Comparison of ENCODE assay signal across 36 cellular contexts in the genomic region with DNA sequence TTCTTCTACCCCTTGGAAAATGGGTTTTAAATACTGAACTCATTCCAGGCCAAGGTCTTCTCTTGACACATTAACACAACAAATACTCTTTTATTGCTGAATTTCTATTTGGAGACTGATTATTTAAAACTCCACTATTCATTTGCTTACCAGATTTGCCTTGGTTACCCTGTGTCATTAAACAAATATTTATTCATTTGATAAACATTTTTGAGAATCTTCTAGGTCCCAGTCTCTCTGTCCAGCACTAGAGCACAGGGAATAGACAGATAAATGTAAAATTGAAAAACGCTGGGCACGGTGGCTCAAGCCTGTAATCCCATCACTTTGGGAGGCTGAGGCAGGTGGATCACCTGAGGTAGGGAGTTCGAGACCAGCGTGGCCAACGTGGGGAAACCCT. TPM values are rescaled to one million over a fixed set of nuclear protein-coding genes. Genes with fewer than 3 reads are reported as not detected.
"Had no signal": no experiment of that assay in that cellular context is flagged by ENCODE, and none has a peak within 500 bp of the region (broad histone marks: within the 10 kb centered on the region; RNA-seq: fewer than 3 reads in every experiment).

No MANE protein-coding gene starts in this region.

- H3K9me3 Mint-ChIP-seq: activated CD4-positive, alpha-beta memory T cell treated with anti-CD3 and anti-CD28 coated beads for 36 hours; activated CD4-positive, alpha-beta T cell treated with anti-CD3 and anti-CD28 coated beads, Interleukin-2, amount 10 ng/mL, durations not matched to agents 24 days and 14 days; activated naive CD4-positive, alpha-beta T cell treated with anti-CD3 and anti-CD28 coated beads, Interleukin-2, amount 10 ng/mL, durations not matched to agents 7 days and 5 days; activated naive CD4-positive, alpha-beta T cell treated with anti-CD3 and anti-CD28 coated beads, Interleukin-2, amount 50 U/mL, for 72 hours; activated naive CD8-positive, alpha-beta T cell treated with anti-CD3 and anti-CD28 coated beads, Interleukin-2, amount 10 ng/mL, durations not matched to agents 7 days and 5 days; activated T-helper 1 cell treated with anti-CD3 and anti-CD28 coated beads, Interleukin-12 subunit alpha, Interleukin-12 subunit beta, Interleukin-2, Interleukin-4 antibody, amounts not matched to agents 30 ng/mL and 10 ng/mL and 1 ng/mL, durations not matched to agents 14 hours and 24 hours and 36 hours; brain; endodermal cell; T-helper 1 cell treated with Interleukin-12 subunit alpha and Interleukin-12 subunit beta and Interleukin-4 antibody, amounts not matched to agents 30 μg/mL and 1 μg/mL, for 36 hours; T-helper 2 cell treated with Interferon-gamma antibody and Interleukin-4, amounts not matched to agents 5 μg/mL and 100 μg/mL, for 36 hours had no signal

- H3K9me3 ChIP-seq: ascending aorta, breast epithelium, colonic mucosa, esophagus muscularis mucosa, gastrocnemius medialis, heart left ventricle had no signal

- H3K36me3 Mint-ChIP-seq: activated CD4-positive, alpha-beta memory T cell treated with anti-CD3 and anti-CD28 coated beads for 36 hours; activated CD8-positive, alpha-beta memory T cell treated with anti-CD3 and anti-CD28 coated beads, Interleukin-2, amount 10 ng/mL, durations not matched to agents 7 days and 5 days; activated naive CD4-positive, alpha-beta T cell treated with anti-CD3 and anti-CD28 coated beads, Interleukin-2, amount 10 ng/mL, durations not matched to agents 7 days and 5 days; activated naive CD4-positive, alpha-beta T cell treated with anti-CD3 and anti-CD28 coated beads, Interleukin-2, amount 50 U/mL, for 72 hours; activated naive CD8-positive, alpha-beta T cell treated with anti-CD3 and anti-CD28 coated beads, Interleukin-2, amount 10 ng/mL, durations not matched to agents 7 days and 5 days; brain had no signal

- H3K27me3 ChIP-seq: ascending aorta, breast epithelium, cardiac muscle cell, colonic mucosa, dorsolateral prefrontal cortex, esophagus muscularis mucosa, foreskin keratinocyte, gastrocnemius medialis, heart left ventricle had no signal

- H3K27ac Mint-ChIP-seq: activated CD4-positive, alpha-beta memory T cell treated with anti-CD3 and anti-CD28 coated beads for 36 hours; activated CD4-positive, alpha-beta T cell treated with anti-CD3 and anti-CD28 coated beads for 36 hours; activated CD4-positive, alpha-beta T cell treated with anti-CD3 and anti-CD28 coated beads, Interleukin-2, amount 10 ng/mL, durations not matched to agents 24 days and 14 days; activated CD8-positive, alpha-beta memory T cell treated with anti-CD3 and anti-CD28 coated beads, Interleukin-2, amount 10 ng/mL, durations not matched to agents 7 days and 5 days; activated CD8-positive, alpha-beta T cell treated with anti-CD3 and anti-CD28 coated beads, Interleukin-2, amount 10 ng/mL, durations not matched to agents 7 days and 5 days; activated naive CD4-positive, alpha-beta T cell treated with anti-CD3 and anti-CD28 coated beads, Interleukin-2, amount 10 ng/mL, durations not matched to agents 7 days and 5 days; activated naive CD8-positive, alpha-beta T cell treated with anti-CD3 and anti-CD28 coated beads, Interleukin-2, amount 10 ng/mL, durations not matched to agents 7 days and 5 days; activated T-helper 1 cell treated with anti-CD3 and anti-CD28 coated beads, Interleukin-12 subunit alpha, Interleukin-12 subunit beta, Interleukin-2, Interleukin-4 antibody, amounts not matched to agents 30 ng/mL and 10 ng/mL and 1 ng/mL, durations not matched to agents 14 hours and 24 hours and 36 hours; brain; endodermal cell; T-helper 1 cell treated with Interleukin-12 subunit alpha and Interleukin-12 subunit beta and Interleukin-4 antibody, amounts not matched to agents 30 μg/mL and 1 μg/mL, for 36 hours; T-helper 2 cell treated with Interferon-gamma antibody and Interleukin-4, amounts not matched to agents 5 μg/mL and 100 μg/mL, for 36 hours had no signal

- H3K36me3 ChIP-seq: ascending aorta, breast epithelium, cardiac muscle cell, colonic mucosa, esophagus muscularis mucosa, gastrocnemius medialis, heart left ventricle had no signal

- DNase-seq: activated CD4-positive, alpha-beta memory T cell treated with anti-CD3 and anti-CD28 coated beads for 36 hours; activated CD4-positive, alpha-beta T cell treated with anti-CD3 and anti-CD28 coated beads for 36 hours; activated CD4-positive, alpha-beta T cell treated with anti-CD3 and anti-CD28 coated beads, Interleukin-2, amount 10 ng/mL, durations not matched to agents 24 days and 14 days; activated CD4-positive, CD25-positive, alpha-beta regulatory T cell; activated CD4-positive, CD25-positive, alpha-beta regulatory T cell treated with anti-CD3 and anti-CD28 coated beads, Interleukin-2, amount 50 U/mL, for 72 hours; activated CD8-positive, alpha-beta memory T cell treated with anti-CD3 and anti-CD28 coated beads, Interleukin-2, amount 10 ng/mL, durations not matched to agents 7 days and 5 days; activated CD8-positive, alpha-beta memory T cell treated with anti-CD3 and anti-CD28 coated beads, Interleukin-2, amount 50 U/mL, for 4 hours; activated CD8-positive, alpha-beta T cell treated with anti-CD3 and anti-CD28 coated beads, Interleukin-2, amount 10 ng/mL, durations not matched to agents 7 days and 5 days; activated gamma-delta T cell; activated naive CD4-positive, alpha-beta T cell; activated naive CD4-positive, alpha-beta T cell treated with anti-CD3 and anti-CD28 coated beads, Interleukin-2, amount 10 ng/mL, durations not matched to agents 7 days and 5 days; activated naive CD8-positive, alpha-beta T cell treated with anti-CD3 and anti-CD28 coated beads, Interleukin-2, amount 10 ng/mL, durations not matched to agents 7 days and 5 days; activated T-cell treated with anti-CD3 and anti-CD28 coated beads, Interleukin-2, amount 50 U/mL, for 1 hour; activated T-cell treated with anti-CD3 and anti-CD28 coated beads, Interleukin-2, amount 50 U/mL, for 48 hours; central memory CD4-positive, alpha-beta T cell; cerebellar nuclear complex; colonic mucosa; dorsolateral prefrontal cortex; effector memory CD4-positive, alpha-beta T cell; endodermal cell; erythroblast; foreskin keratinocyte; gastrocnemius medialis; glutamatergic neuron; heart left ventricle; T1000 had no signal

- H3K4me1 Mint-ChIP-seq: activated CD4-positive, alpha-beta T cell treated with anti-CD3 and anti-CD28 coated beads for 36 hours; activated CD4-positive, alpha-beta T cell treated with anti-CD3 and anti-CD28 coated beads, Interleukin-2, amount 10 ng/mL, durations not matched to agents 24 days and 14 days; activated CD8-positive, alpha-beta memory T cell treated with anti-CD3 and anti-CD28 coated beads, Interleukin-2, amount 10 ng/mL, durations not matched to agents 7 days and 5 days; activated naive CD4-positive, alpha-beta T cell treated with anti-CD3 and anti-CD28 coated beads, Interleukin-2, amount 10 ng/mL, durations not matched to agents 7 days and 5 days; activated naive CD8-positive, alpha-beta T cell treated with anti-CD3 and anti-CD28 coated beads, Interleukin-2, amount 10 ng/mL, durations not matched to agents 7 days and 5 days had no signal

- H3K4me1 ChIP-seq: ascending aorta, breast epithelium, foreskin keratinocyte, heart left ventricle had no signal

- H3K4me3 Mint-ChIP-seq: activated CD4-positive, alpha-beta memory T cell treated with anti-CD3 and anti-CD28 coated beads for 36 hours; activated CD4-positive, alpha-beta T cell treated with anti-CD3 and anti-CD28 coated beads for 36 hours; activated CD4-positive, alpha-beta T cell treated with anti-CD3 and anti-CD28 coated beads, Interleukin-2, amount 10 ng/mL, durations not matched to agents 24 days and 14 days; activated CD8-positive, alpha-beta memory T cell treated with anti-CD3 and anti-CD28 coated beads, Interleukin-2, amount 10 ng/mL, durations not matched to agents 7 days and 5 days; activated CD8-positive, alpha-beta T cell treated with anti-CD3 and anti-CD28 coated beads, Interleukin-2, amount 10 ng/mL, durations not matched to agents 7 days and 5 days; activated naive CD4-positive, alpha-beta T cell treated with anti-CD3 and anti-CD28 coated beads, Interleukin-2, amount 10 ng/mL, durations not matched to agents 7 days and 5 days; activated naive CD8-positive, alpha-beta T cell treated with anti-CD3 and anti-CD28 coated beads, Interleukin-2, amount 10 ng/mL, durations not matched to agents 7 days and 5 days; activated T-helper 1 cell treated with anti-CD3 and anti-CD28 coated beads, Interleukin-12 subunit alpha, Interleukin-12 subunit beta, Interleukin-2, Interleukin-4 antibody, amounts not matched to agents 30 ng/mL and 10 ng/mL and 1 ng/mL, durations not matched to agents 14 hours and 24 hours and 36 hours; brain; endodermal cell; T-helper 1 cell treated with Interleukin-12 subunit alpha and Interleukin-12 subunit beta and Interleukin-4 antibody, amounts not matched to agents 30 μg/mL and 1 μg/mL, for 36 hours; T-helper 2 cell treated with Interferon-gamma antibody and Interleukin-4, amounts not matched to agents 5 μg/mL and 100 μg/mL, for 36 hours had no signal

- H3K27me3 Mint-ChIP-seq: activated CD4-positive, alpha-beta memory T cell treated with anti-CD3 and anti-CD28 coated beads for 36 hours; activated CD4-positive, alpha-beta T cell treated with anti-CD3 and anti-CD28 coated beads for 36 hours; activated CD8-positive, alpha-beta memory T cell treated with anti-CD3 and anti-CD28 coated beads, Interleukin-2, amount 10 ng/mL, durations not matched to agents 7 days and 5 days; activated naive CD4-positive, alpha-beta T cell treated with anti-CD3 and anti-CD28 coated beads, Interleukin-2, amount 10 ng/mL, durations not matched to agents 7 days and 5 days had no signal

- H3K27ac ChIP-seq: breast epithelium, cardiac muscle cell, colonic mucosa, foreskin keratinocyte, gastrocnemius medialis had no signal

- ATAC-seq: activated CD4-positive, alpha-beta T cell treated with anti-CD3 and anti-CD28 coated beads for 36 hours; activated CD8-positive, alpha-beta memory T cell treated with anti-CD3 and anti-CD28 coated beads, Interleukin-2, amount 10 ng/mL, durations not matched to agents 7 days and 5 days; activated CD8-positive, alpha-beta T cell treated with anti-CD3 and anti-CD28 coated beads, Interleukin-2, amount 10 ng/mL, durations not matched to agents 7 days and 5 days; activated naive CD4-positive, alpha-beta T cell treated with anti-CD3 and anti-CD28 coated beads, Interleukin-2, amount 50 U/mL, for 72 hours; foreskin keratinocyte; gastrocnemius medialis had no signal

- H3K4me3 ChIP-seq: ascending aorta, breast epithelium, cardiac muscle cell, colonic mucosa, dorsolateral prefrontal cortex, esophagus muscularis mucosa, gastrocnemius medialis, heart left ventricle had no signal

RNA-seq across cellular contexts. Expression of a gene that starts 9.8 kb away (rescaled TPM):
- total RNA-seq: activated CD4-positive, alpha-beta memory T cell treated with anti-CD3 and anti-CD28 coated beads for 36 hours; activated CD4-positive, alpha-beta T cell treated with anti-CD3 and anti-CD28 coated beads for 36 hours; activated CD4-positive, alpha-beta T cell treated with anti-CD3 and anti-CD28 coated beads, Interleukin-2, amount 10 ng/mL, durations not matched to agents 24 days and 14 days; activated CD8-positive, alpha-beta memory T cell treated with anti-CD3 and anti-CD28 coated beads for 36 hours; activated CD8-positive, alpha-beta memory T cell treated with anti-CD3 and anti-CD28 coated beads, Interleukin-2, amount 10 ng/mL, durations not matched to agents 7 days and 5 days; activated CD8-positive, alpha-beta T cell treated with anti-CD3 and anti-CD28 coated beads, Interleukin-2, amount 10 ng/mL, durations not matched to agents 7 days and 5 days; activated naive CD4-positive, alpha-beta T cell treated with anti-CD3 and anti-CD28 coated beads, Interleukin-2, amount 50 U/mL, for 72 hours; activated naive CD8-positive, alpha-beta T cell treated with anti-CD3 and anti-CD28 coated beads, Interleukin-2, amount 10 ng/mL, durations not matched to agents 7 days and 5 days; activated T-helper 1 cell treated with anti-CD3 and anti-CD28 coated beads, Interleukin-12 subunit alpha, Interleukin-12 subunit beta, Interleukin-2, Interleukin-4 antibody, amounts not matched to agents 30 ng/mL and 10 ng/mL and 1 ng/mL, durations not matched to agents 14 hours and 24 hours and 36 hours; cardiac muscle cell; foreskin keratinocyte had no signal
- polyA plus RNA-seq: cardiac muscle cell, foreskin keratinocyte had no signal
